ENCODE assay signal across 2 cellular contexts in genomic region chr14:38205949-38206665, GRCh38.
TF ChIP-seq lines count a peak whose summit lies in the region.

No MANE protein-coding gene starts in this region.

TF ChIP-seq in SK-N-SH treated with all-trans-retinoic acid at 6 μM for 48 hours, 23 proteins besides CTCF, POLR2A, EP300 and RAD21 (continued from another document):
- TF ChIP-seq PATZ1 (CRISPR knock-in tag; IDR thresholded peaks at IDR 0.05; ENCODE audit: borderline replicate concordance): no peak

TF ChIP-seq in SK-N-SH, 30 proteins besides CTCF, POLR2A, EP300 and RAD21:
- TF ChIP-seq REST (IDR thresholded peaks at IDR 0.05; ENCODE audit: low read depth, low read length): no peak
- TF ChIP-seq RCOR1 (IDR thresholded peaks at IDR 0.05; ENCODE audit: low read length): no peak
- no peak for TF ChIP-seq ELF1 (IDR thresholded peaks at IDR 0.05)
- no peak for TF ChIP-seq YY1 (IDR thresholded peaks at IDR 0.05; ENCODE audit: low read depth)
- no peak for TF ChIP-seq NRF1 (IDR thresholded peaks at IDR 0.05; ENCODE audit: low read depth, low read length)
- no peak for TF ChIP-seq TCF12 (IDR thresholded peaks at IDR 0.05)
- TF ChIP-seq MEF2A (IDR thresholded peaks at IDR 0.05; ENCODE audit: borderline replicate concordance, low read depth): no peak
- TF ChIP-seq NFIC (IDR thresholded peaks at IDR 0.05; ENCODE audit: borderline replicate concordance): no peak
- TF ChIP-seq PBX3 (IDR thresholded peaks at IDR 0.05): no peak
- TF ChIP-seq RFX5 (IDR thresholded peaks at IDR 0.05; ENCODE audit: low read length): no peak
- TF ChIP-seq FOXM1 (IDR thresholded peaks at IDR 0.05; ENCODE audit: low read depth): no peak
- TF ChIP-seq USF2 (IDR thresholded peaks at IDR 0.05; ENCODE audit: borderline replicate concordance, low read depth, low read length): no peak
- no peak for TF ChIP-seq SMC3 (IDR thresholded peaks at IDR 0.05; ENCODE audit: low read depth, low read length)
- TF ChIP-seq ZBTB33 (IDR thresholded peaks at IDR 0.05; ENCODE audit: borderline replicate concordance, low read depth): no peak
- TF ChIP-seq JUND (IDR thresholded peaks at IDR 0.05): no peak
- TF ChIP-seq RXRA (IDR thresholded peaks at IDR 0.05; ENCODE audit: borderline replicate concordance, low read depth): no peak
- no peak for TF ChIP-seq SIN3A (IDR thresholded peaks at IDR 0.05; ENCODE audit: borderline replicate concordance, low read depth, low read length)
- no peak for TF ChIP-seq TEAD4 (IDR thresholded peaks at IDR 0.05; ENCODE audit: borderline replicate concordance, insufficient read depth)
